ENCODE assay signal across 19 cellular contexts in the genomic region with DNA sequence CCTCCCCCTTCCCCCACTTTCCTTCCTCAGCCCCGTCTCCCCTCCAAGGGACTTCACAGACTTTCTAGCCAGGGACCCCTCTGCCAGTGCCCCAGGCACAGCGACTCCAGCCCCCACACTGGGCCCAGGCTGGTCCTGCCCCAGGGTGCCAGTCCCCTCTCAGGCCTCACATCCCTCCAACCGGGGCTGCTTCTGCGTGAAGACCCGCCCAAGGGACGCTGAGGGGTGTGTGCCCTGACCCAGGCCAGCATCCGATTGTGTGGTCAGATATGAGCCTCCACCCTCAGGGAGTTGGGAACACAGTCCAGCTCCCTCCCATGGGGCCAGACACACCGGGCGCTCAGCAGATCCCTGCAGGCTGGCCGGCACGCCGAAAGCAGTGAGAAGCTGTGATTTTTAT.
"Had no signal": no experiment of that assay in that cellular context is flagged by ENCODE, and none has a peak within 500 bp of the region (broad histone marks: within the 10 kb centered on the region; RNA-seq: fewer than 3 reads in every experiment).

No MANE protein-coding gene starts in this region.

- DNase-seq: cerebellar nuclear complex; colonic mucosa; dermis blood vessel endothelial cell; endodermal cell; erythroblast; foreskin keratinocyte; hippocampal formation; kidney glomerular epithelial cell; mesenchymal stem cell; naive thymus-derived CD4-positive, alpha-beta T cell; nephron progenitor cell; small intestine; stimulated activated CD4-positive, alpha-beta T cell treated with anti-CD3 and anti-CD28 coated beads, Interleukin-2, amount 100 ng/mL, for 48 hours; stimulated activated naive CD4-positive, alpha-beta T cell treated with Interleukin-2 at 50 U/mL for 16 hours; thyroid gland had no signal

- ATAC-seq: foreskin keratinocyte; left lobe of liver; naive thymus-derived CD4-positive, alpha-beta T cell had no signal

- H3K27me3 ChIP-seq: colonic mucosa, thyroid gland had no signal

- H3K36me3 ChIP-seq: colonic mucosa, neutrophil, suprapubic skin, thyroid gland had no signal

- H3K9me3 ChIP-seq: colonic mucosa, thyroid gland had no signal

- H3K4me3 ChIP-seq: colonic mucosa, lung, suprapubic skin, thyroid gland had no signal

- H3K4me1 ChIP-seq: colonic mucosa, foreskin keratinocyte, suprapubic skin, thyroid gland had no signal

- H3K27ac ChIP-seq: colonic mucosa, foreskin keratinocyte, neutrophil, suprapubic skin, thyroid gland had no signal
